In genomic region chr10:123380491-123381085, GRCh38 we compare ENCODE assay signal across 8 cellular contexts.
A peak's percentile ranks its signal among the peaks of the same experiment; 100 is the strongest.
DNase-seq lines count a peak whose midpoint lies in the region; FAIRE-seq and TF ChIP-seq lines count a peak whose summit lies in the region.

No MANE protein-coding gene starts in this region.

- H3K27ac ChIP-seq in H1 (ENCODE audit: low read depth, low read length) = no peak overlapping the region
- no peak overlapping the region for H3K27ac ChIP-seq in smooth muscle cell (ENCODE audit: low read depth)

- no peak overlapping the region for H3K23ac ChIP-seq in H1 (ENCODE audit: insufficient read length)

- no peaks in the 10 kb centered on the region for H3K9me3 Mint-ChIP-seq in Caco-2 (ENCODE audit: unreplicated experiment)

- H3K4me2 ChIP-seq in H1 (ENCODE audit: insufficient read depth in 1 of 2, low read depth in 2 of 2, low read length in 2 of 2) (no peak overlapping the region), smooth muscle cell (no peak overlapping the region)

- CTCF ChIA-PET in H1 (lab: Charles Lee; ENCODE audit: partially characterized antibody) = interaction anchor here (0.7 to 3.2 kb wide), 23 partner anchors 9 to 359 kb away, joined by 3 to 14 read pairs (median 3); no protein-coding TSS in a partner anchor
- CTCF ChIA-PET in Caco-2 (lab: Charles Lee) = interaction anchor here (0.6 to 1.6 kb wide), 7 partner anchors 227 to 337 kb away, joined by 3 to 15 read pairs (median 6); partner anchors contain the start of gene BUB3

- no peak overlapping the region for H3K56ac ChIP-seq in H1 (replicated peaks; ENCODE audit: insufficient read length, low read depth, low read length)

- no peak overlapping the region for H2BK15ac ChIP-seq in H1 (ENCODE audit: low read length)

- H3K36me3 Mint-ChIP-seq in Caco-2 (ENCODE audit: insufficient read depth, unreplicated experiment) = no peaks in the 10 kb centered on the region

- DNase-seq in NCI-H446 treated with DMSO at 0.1 percent for 48 hours (lab: John Stamatoyannopoulos, UW) (peak; percentile 0), NCI-H446 (lab: John Stamatoyannopoulos, UW) (no peak), NCI-H2227 treated with DMSO at 0.1 percent for 48 hours (lab: John Stamatoyannopoulos, UW) (peak; percentile 5), H1 (ENCODE audit: low read depth in 1 of 2, low spot score in 2 of 2) (no peak), smooth muscle cell (lab: John Stamatoyannopoulos, UW; ENCODE audit: unreplicated experiment) (no peak), mucosa of gallbladder (ENCODE audit: low spot score) (no peak), Caco-2 (no peak), COR-L47 (lab: John Stamatoyannopoulos, UW) (no peak)

- H3K4ac ChIP-seq in H1 (replicated peaks; ENCODE audit: insufficient read length, low read depth, low read length) = no peak overlapping the region

- H4K20me1 ChIP-seq in H1 (replicated peaks in 1 of 2; ENCODE audit: control insufficient read depth in 1 of 2, insufficient read depth in 2 of 2, low read length in 2 of 2) (no peaks in the 10 kb centered on the region), smooth muscle cell (ENCODE audit: low read depth) (no peaks in the 10 kb centered on the region)

- intact Hi-C loops in Caco-2 (cut with micrococcal nuclease; ENCODE audit: unreplicated experiment) = loop anchor here (1.0 to 2.0 kb wide), 2 partner anchors 248 to 337 kb away; no protein-coding TSS in a partner anchor

- H2AFZ ChIP-seq in H1 (ENCODE audit: low read length) (no peak overlapping the region), smooth muscle cell (ENCODE audit: low read depth) (no peak overlapping the region)

- no peak overlapping the region for H2BK120ac ChIP-seq in H1 (replicated peaks; ENCODE audit: low read depth, low read length)

- peaks cover 2% of the 10 kb centered on the region; the same call in 1 of the 2 replicates for H3K23me2 ChIP-seq in H1 (ENCODE audit: low read depth, low read length)

- H3K4me1 ChIP-seq in H1 (replicated peaks in 1 of 4; ENCODE audit: control insufficient read depth in 3 of 4, insufficient read depth in 4 of 4, low read length in 3 of 4) (peaks cover 0 to 7% (median 5%) of the 10 kb centered on the region in 4 experiments; a peak in 3 of 7 replicates), smooth muscle cell (ENCODE audit: low read depth) (no peaks in the 10 kb centered on the region), Caco-2 (peaks cover 9% of the 10 kb centered on the region; the same call in 1 of the 2 replicates)

- no TSS peak for BruUV-seq in Caco-2 (replicated peaks; lab: Mats Ljungman, UMichigan)

- no peak overlapping the region for H3K14ac ChIP-seq in H1 (ENCODE audit: insufficient read length)

- peak; percentile 59 for TF ChIP-seq RAD21 in H1 (IDR thresholded peaks at IDR 0.05 in 1 of 2, conservative IDR thresholded peaks at IDR 0.05 in 1 of 2; ENCODE audit: low read depth in 2 of 2, low read length in 2 of 2)

- no peaks in the 10 kb centered on the region for H3K79me1 ChIP-seq in H1 (ENCODE audit: low read depth, low read length)

- no peaks in the 10 kb centered on the region for H3K36me3 ChIP-seq in H1 (ENCODE audit: control insufficient read depth in 2 of 4, insufficient read depth in 4 of 4, low read length in 3 of 4)
- no peaks in the 10 kb centered on the region for H3K36me3 ChIP-seq in smooth muscle cell (ENCODE audit: low read depth)
- no peaks in the 10 kb centered on the region for H3K36me3 ChIP-seq in Caco-2 (ENCODE audit: control insufficient read depth, insufficient read depth, low read length)

- TF ChIP-seq EP300 in H1 (IDR thresholded peaks at IDR 0.05; ENCODE audit: borderline replicate concordance in 1 of 2, low read depth in 2 of 2, low read length in 2 of 2) = no peak

- no peaks in the 10 kb centered on the region for H3K4me1 Mint-ChIP-seq in Caco-2 (ENCODE audit: low read depth, unreplicated experiment)

- no peak overlapping the region; the same call in 1 of the 2 replicates for H2AK5ac ChIP-seq in H1 (ENCODE audit: low read depth, low read length)

- H4K5ac ChIP-seq in H1 (ENCODE audit: insufficient read length, low read depth, low read length) = no peak overlapping the region

- H3K27me3 Mint-ChIP-seq in Caco-2 (ENCODE audit: insufficient read depth, unreplicated experiment) = peaks cover 18% of the 10 kb centered on the region

- 85% methylated on average over 7 of the region's 7 CpGs; no CpG with 5 or more reads in 1 of the 2 experiments for WGBS in H1 (ENCODE audit: extremely low coverage in 1 of 2, insufficient coverage in 1 of 2, insufficient read length in 1 of 2, insufficient replicate concordance in 2 of 2, low coverage in 1 of 2, low lambda C conversion rate in 2 of 2, missing lambda C conversion rate in 1 of 2), 2 experiments
- WGBS in smooth muscle cell (ENCODE audit: low lambda C conversion rate) = 81% methylated on average over 7 of the region's 7 CpGs

- no peak overlapping the region for H2BK20ac ChIP-seq in H1 (ENCODE audit: low read length)

- H4K91ac ChIP-seq in H1 (replicated peaks; ENCODE audit: insufficient read length, low read length) = no peak overlapping the region

- H3K27ac Mint-ChIP-seq in Caco-2 (ENCODE audit: unreplicated experiment) = no peak overlapping the region

- no peak overlapping the region for H2BK5ac ChIP-seq in H1 (ENCODE audit: low read depth, low read length)

- no peak for TF ChIP-seq POLR2A in H1 (IDR thresholded peaks at IDR 0.05; ENCODE audit: control extremely low read depth in 1 of 2, low read depth in 2 of 2, low read length in 2 of 2)

- peak; percentile 62 for FAIRE-seq in H1 (lab: Jason Lieb, UNC)

- H2BK12ac ChIP-seq in H1 (ENCODE audit: low read depth, low read length) = no peak overlapping the region

- POLR2A ChIA-PET in H1 (lab: Charles Lee; ENCODE audit: partially characterized antibody) = no interaction called here
- POLR2A ChIA-PET in Caco-2 (lab: Charles Lee) = no interaction called here

- TF ChIP-seq CTCF in H1 (IDR thresholded peaks at IDR 0.05; ENCODE audit: control extremely low read depth in 1 of 3, insufficient read depth in 1 of 3, low read depth in 1 of 3, low read length in 3 of 3) = peak in 2 of 3 experiments; percentile 16 to 50; a peak in 2 of 4 replicates
- TF ChIP-seq CTCF in smooth muscle cell (IDR thresholded peaks at IDR 0.05; ENCODE audit: borderline replicate concordance, insufficient read depth, poor library complexity, severe bottlenecking) = peak; percentile 43
- TF ChIP-seq CTCF in Caco-2 (IDR thresholded peaks at IDR 0.05; ENCODE audit: insufficient read depth in 1 of 2, low read depth in 1 of 2, low read length in 1 of 2, severe bottlenecking in 1 of 2, unreplicated experiment in 1 of 2) = peak in 1 of 2 experiments; percentile 48

- H3K9me3 ChIP-seq in H1 (ENCODE audit: insufficient read depth in 2 of 2, low read depth in 1 of 2, low read length in 1 of 2) (peaks cover 3 to 5% of the 10 kb centered on the region in 2 experiments; a peak in 3 of 4 replicates), smooth muscle cell (replicated peaks; ENCODE audit: low read depth) (no peaks in the 10 kb centered on the region), Caco-2 (peaks cover 2% of the 10 kb centered on the region; the same call in 1 of the 2 replicates)

- H4K8ac ChIP-seq in H1 (ENCODE audit: extremely low read depth, insufficient read depth, low read length) = no peak overlapping the region

- H3K4me3 ChIP-seq in H1 (ENCODE audit: extremely low read depth in 1 of 4, insufficient read depth in 2 of 4, low read depth in 3 of 4, low read length in 4 of 4) (no peak overlapping the region), smooth muscle cell (no peak overlapping the region), Caco-2 (ENCODE audit: low read depth, low read length) (no peak overlapping the region)

- H3K9ac ChIP-seq in H1 (replicated peaks in 1 of 4; ENCODE audit: extremely low read depth in 1 of 4, low read depth in 3 of 4, low read length in 3 of 4) (no peak overlapping the region), smooth muscle cell (ENCODE audit: low read depth) (no peak overlapping the region)

- no peak overlapping the region for H3K4me3 Mint-ChIP-seq in Caco-2 (ENCODE audit: unreplicated experiment)

- H3F3A ChIP-seq in smooth muscle cell (ENCODE audit: low read depth) = no peaks in the 10 kb centered on the region

- H3K27me3 ChIP-seq in H1 (replicated peaks in 1 of 4; ENCODE audit: control insufficient read depth in 3 of 4, extremely low read depth in 1 of 4, insufficient read depth in 3 of 4, low read length in 3 of 4) (no peaks in the 10 kb centered on the region), smooth muscle cell (ENCODE audit: low read depth) (no peaks in the 10 kb centered on the region), Caco-2 (replicated peaks; ENCODE audit: control insufficient read depth, insufficient read depth, low read length) (no peaks in the 10 kb centered on the region; the same call in 1 of the 2 replicates)

- H3K79me2 ChIP-seq in H1 (ENCODE audit: control insufficient read depth in 1 of 2, insufficient read depth in 2 of 2, low read length in 2 of 2) (no peaks in the 10 kb centered on the region), smooth muscle cell (ENCODE audit: low read depth) (no peaks in the 10 kb centered on the region)

- H3K18ac ChIP-seq in H1 (ENCODE audit: extremely low read depth, low read length) = no peak overlapping the region

TF ChIP-seq in H1, 55 proteins besides CTCF, POLR2A, EP300 and RAD21 (continues in another document):
- TF ChIP-seq TAF1 (IDR thresholded peaks at IDR 0.05; ENCODE audit: low read depth, low read length) (no peak), BRCA1 (IDR thresholded peaks at IDR 0.05; ENCODE audit: low read depth, low read length) (no peak), PHF8 (conservative IDR thresholded peaks at IDR 0.05; ENCODE audit: low read depth, low read length) (no peak), EGR1 (IDR thresholded peaks at IDR 0.05; ENCODE audit: borderline replicate concordance, low read depth, low read length) (no peak), POU5F1 (IDR thresholded peaks at IDR 0.05; ENCODE audit: low read depth, low read length) (no peak), CREB1 (IDR thresholded peaks at IDR 0.05) (no peak), BCL11A (IDR thresholded peaks at IDR 0.05; ENCODE audit: low read depth in 2 of 2, low read length in 2 of 2) (no peak)

Comparison
In these comparisons a context has a peak if more than half of its experiments do, and no peak if none do; other contexts are left out.
1. DNase-seq: peak in NCI-H446 treated with DMSO at 0.1 percent for 48 hours (single experiment) and NCI-H2227 treated with DMSO at 0.1 percent for 48 hours (single experiment); none in NCI-H446 (0 of 2), H1 (0 of 2), smooth muscle cell (single experiment), mucosa of gallbladder (single experiment), Caco-2 (0 of 2) and COR-L47 (single experiment).